11 cellular contexts compared by ENCODE assay signal in genomic region chr5:7078901-7079300, GRCh38.
DNase-seq lines count a peak whose midpoint lies in the region; ATAC-seq and TF ChIP-seq lines count a peak whose summit lies in the region.
"Had no signal": no experiment of that assay in that cellular context is flagged by ENCODE, and none has a peak within 500 bp of the region (broad histone marks: within the 10 kb centered on the region; RNA-seq: fewer than 3 reads in every experiment).

No MANE protein-coding gene starts in this region.

- H3K4me3 Mint-ChIP-seq in WTC11 (peak overlapping the region; percentile 25; the same call in 1 of the 2 replicates), immature natural killer cell (no peak overlapping the region)
- H3K4me3 Mint-ChIP-seq: T-cell had no signal

- H3K27ac ChIP-seq in esophagus squamous epithelium, result no peak overlapping the region

- no peaks in the 10 kb centered on the region for H3K27me3 Mint-ChIP-seq in WTC11 (ENCODE audit: low read depth)
- peaks cover 0 to 2% (median 0%) of the 10 kb centered on the region in 3 donors for H3K27me3 Mint-ChIP-seq in immature natural killer cell (ENCODE audit: low read depth in 3 of 3)

- WGBS in esophagus squamous epithelium, 2 donors, result 17 to 50% methylated on average over 8 to 9 of the region's 9 CpGs

- intact Hi-C loops in esophagus squamous epithelium (cut with DNase I), result no loop called here

- H3K4me1 ChIP-seq in esophagus squamous epithelium, result no peaks in the 10 kb centered on the region

- H3K9me3 Mint-ChIP-seq in WTC11 (no peaks in the 10 kb centered on the region), immature natural killer cell (peaks cover 0 to 4% (median 0%) of the 10 kb centered on the region in 6 donors)

- no peaks in the 10 kb centered on the region for H3K36me3 ChIP-seq in esophagus squamous epithelium

- no peak for TF ChIP-seq POLR2A in esophagus squamous epithelium (IDR thresholded peaks at IDR 0.05)

- POLR2A ChIA-PET in WTC11 (lab: Charles Lee), result no interaction called here

- no peak overlapping the region for H3K4me3 ChIP-seq in GM12865 (ENCODE audit: low read depth, low read length)
- no peak overlapping the region for H3K4me3 ChIP-seq in esophagus squamous epithelium

- H3K36me3 Mint-ChIP-seq in WTC11 (no peaks in the 10 kb centered on the region), immature natural killer cell (no peaks in the 10 kb centered on the region)
- H3K36me3 Mint-ChIP-seq: T-cell had no signal

- CTCF ChIA-PET in WTC11 (lab: Charles Lee), result interaction anchor here (0.6 to 4.4 kb wide), 25 partner anchors 9 to 779 kb away, joined by 3 to 44 read pairs (median 4); no protein-coding TSS in a partner anchor

- DNase-seq in GM12865 (ENCODE audit: low read depth) (peak; percentile 3), NCI-H1105 (lab: John Stamatoyannopoulos, UW) (peak; percentile 35), WTC11 (ENCODE audit: low spot score) (peak; percentile 50), middle frontal gyrus (ENCODE audit: extremely low spot score, low spot score) (peak; percentile 16), esophagus squamous epithelium (lab: John Stamatoyannopoulos, UW) (no peak), immature natural killer cell (no peak)
- no peak for DNase-seq in activated effector memory CD4-positive, alpha-beta T cell treated with Interleukin-2 at 50 U/mL for 16 hours
- DNase-seq: activated effector memory CD4-positive, alpha-beta T cell treated with anti-CD3 and anti-CD28 coated beads, Interleukin-2, amount 50 U/mL, for 16 hours; GDM1; T-cell had no signal

- TF ChIP-seq CTCF in GM12865 (IDR thresholded peaks at IDR 0.05; ENCODE audit: insufficient read depth, low read depth, low read length, missing control alignments) (peak; percentile 14), WTC11 (IDR thresholded peaks at IDR 0.05) (no peak), esophagus squamous epithelium (IDR thresholded peaks at IDR 0.05) (peak in 2 of 6 experiments; percentile 10 to 25)

- H3K9me3 ChIP-seq in esophagus squamous epithelium, result no peaks in the 10 kb centered on the region

- no peaks in the 10 kb centered on the region for H3K27me3 ChIP-seq in esophagus squamous epithelium

- H3K27ac Mint-ChIP-seq in WTC11 (0 out of 2 replicates have a peak overlapping the region, but pooled peaks have one; percentile 12), immature natural killer cell (no peak overlapping the region)
- H3K27ac Mint-ChIP-seq: T-cell had no signal

- ATAC-seq in WTC11, result peak; percentile 68
- no peak for ATAC-seq in GM21786 (IDR thresholded peaks at IDR 0.05; ENCODE audit: unreplicated experiment)
- ATAC-seq: T-cell had no signal

- H3K4me1 Mint-ChIP-seq in WTC11 (peaks cover 50% of the 10 kb centered on the region), immature natural killer cell (no peaks in the 10 kb centered on the region)
- H3K4me1 Mint-ChIP-seq: T-cell had no signal

TF ChIP-seq in WTC11, 78 proteins besides CTCF, POLR2A, EP300 and RAD21:
- TF ChIP-seq ZNF671 (CRISPR knock-in tag; IDR thresholded peaks at IDR 0.05), result no peak
- TF ChIP-seq, protein P1, sequence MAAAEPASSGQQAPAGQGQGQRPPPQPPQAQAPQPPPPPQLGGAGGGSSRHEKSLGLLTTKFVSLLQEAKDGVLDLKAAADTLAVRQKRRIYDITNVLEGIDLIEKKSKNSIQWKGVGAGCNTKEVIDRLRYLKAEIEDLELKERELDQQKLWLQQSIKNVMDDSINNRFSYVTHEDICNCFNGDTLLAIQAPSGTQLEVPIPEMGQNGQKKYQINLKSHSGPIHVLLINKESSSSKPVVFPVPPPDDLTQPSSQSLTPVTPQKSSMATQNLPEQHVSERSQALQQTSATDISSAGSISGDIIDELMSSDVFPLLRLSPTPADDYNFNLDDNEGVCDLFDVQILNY (CRISPR knock-in tag; IDR thresholded peaks at IDR 0.05), result no peak
- TF ChIP-seq SP1 (CRISPR knock-in tag; conservative IDR thresholded peaks at IDR 0.05), result no peak
- no peak for TF ChIP-seq MYBL2 (CRISPR knock-in tag; IDR thresholded peaks at IDR 0.05)
- TF ChIP-seq GRHL2 (CRISPR knock-in tag; IDR thresholded peaks at IDR 0.05; ENCODE audit: insufficient replicate concordance, severe bottlenecking), result no peak
- TF ChIP-seq, protein P2, sequence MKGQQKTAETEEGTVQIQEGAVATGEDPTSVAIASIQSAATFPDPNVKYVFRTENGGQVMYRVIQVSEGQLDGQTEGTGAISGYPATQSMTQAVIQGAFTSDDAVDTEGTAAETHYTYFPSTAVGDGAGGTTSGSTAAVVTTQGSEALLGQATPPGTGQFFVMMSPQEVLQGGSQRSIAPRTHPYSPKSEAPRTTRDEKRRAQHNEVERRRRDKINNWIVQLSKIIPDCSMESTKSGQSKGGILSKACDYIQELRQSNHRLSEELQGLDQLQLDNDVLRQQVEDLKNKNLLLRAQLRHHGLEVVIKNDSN (CRISPR knock-in tag; IDR thresholded peaks at IDR 0.05), result no peak
- TF ChIP-seq ETV6 (CRISPR knock-in tag; IDR thresholded peaks at IDR 0.05), result no peak
- TF ChIP-seq FOXJ3 (CRISPR knock-in tag; IDR thresholded peaks at IDR 0.05; ENCODE audit: borderline replicate concordance), result no peak
- no peak for TF ChIP-seq CBFB (CRISPR knock-in tag; IDR thresholded peaks at IDR 0.05; ENCODE audit: low read depth)
- no peak for TF ChIP-seq IRF1 (CRISPR knock-in tag; IDR thresholded peaks at IDR 0.05)
- TF ChIP-seq, protein P3, sequence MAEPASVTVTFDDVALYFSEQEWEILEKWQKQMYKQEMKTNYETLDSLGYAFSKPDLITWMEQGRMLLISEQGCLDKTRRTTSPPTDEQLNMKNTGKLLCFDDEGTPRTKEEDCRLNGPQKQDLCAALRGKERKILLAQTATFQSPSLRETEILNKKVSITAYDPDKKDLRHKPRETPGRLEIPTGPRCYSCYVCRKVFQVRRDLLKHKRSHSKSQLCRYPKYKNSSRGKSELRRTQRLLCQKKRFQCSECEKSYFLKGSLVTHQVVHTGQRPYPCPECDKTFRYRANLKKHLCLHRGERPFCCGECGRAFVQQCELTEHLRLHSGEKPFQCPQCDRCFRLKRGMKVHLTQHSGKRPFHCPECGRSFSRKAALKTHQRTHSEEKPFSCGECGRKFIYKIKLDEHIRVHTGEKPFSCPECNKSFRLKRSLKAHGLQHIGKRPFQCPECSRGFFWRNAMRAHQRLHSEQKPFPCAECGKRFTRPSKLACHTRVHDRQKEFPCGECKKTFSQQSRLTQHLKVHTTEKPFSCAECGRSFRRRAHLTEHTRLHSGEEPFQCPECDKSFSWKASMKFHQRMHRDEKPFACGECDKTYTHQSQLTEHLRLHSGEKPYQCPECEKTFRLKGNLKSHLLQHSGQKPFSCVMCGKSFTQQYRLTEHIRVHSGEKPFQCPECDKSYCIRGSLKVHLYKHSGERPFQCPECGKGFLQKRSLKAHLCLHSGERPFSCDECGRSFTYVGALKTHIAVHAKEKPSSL (CRISPR knock-in tag; conservative IDR thresholded peaks at IDR 0.05), result no peak
- TF ChIP-seq PRRX2 (CRISPR knock-in tag; IDR thresholded peaks at IDR 0.05), result no peak

Comparison
In these comparisons a context has a peak if more than half of its experiments do, and no peak if none do; other contexts are left out.
1. DNase-seq: peak in GM12865 (single experiment), NCI-H1105 (single experiment), WTC11 (single experiment) and middle frontal gyrus (single experiment); none in activated effector memory CD4-positive, alpha-beta T cell treated with Interleukin-2 at 50 U/mL for 16 hours (single experiment), esophagus squamous epithelium (single experiment) and immature natural killer cell (0 of 3).